Comparison of ENCODE assay signal across 1 cellular context in genomic region chr11:568306-569259, GRCh38.
A peak's percentile ranks its signal among the peaks of the same experiment; 100 is the strongest.
TF ChIP-seq lines count a peak whose summit lies in the region.

No MANE protein-coding gene starts in this region.

TF ChIP-seq in H1, 55 proteins besides CTCF, POLR2A, EP300 and RAD21:
- TF ChIP-seq ATF2 (IDR thresholded peaks at IDR 0.05; ENCODE audit: low read length) (no peak), MAFK (IDR thresholded peaks at IDR 0.05; ENCODE audit: low read depth, low read length) (no peak), ZNF274 (IDR thresholded peaks at IDR 0.05; ENCODE audit: borderline replicate concordance, extremely low read depth, low read length) (no peak), KDM1A (IDR thresholded peaks at IDR 0.05; ENCODE audit: borderline replicate concordance, low read length) (no peak), TEAD4 (IDR thresholded peaks at IDR 0.05; ENCODE audit: low read depth, low read length) (no peak), PHF8 (conservative IDR thresholded peaks at IDR 0.05; ENCODE audit: low read depth, low read length) (peak; percentile 59), CHD1 (IDR thresholded peaks at IDR 0.05; ENCODE audit: low read depth, low read length) (peak; percentile 69; the same call in 1 of the 2 replicates), RXRA (IDR thresholded peaks at IDR 0.05; ENCODE audit: insufficient read depth, low read depth, low read length) (no peak), KDM4A (IDR thresholded peaks at IDR 0.05; ENCODE audit: low read depth, low read length, severe bottlenecking) (peak; percentile 68), SP4 (IDR thresholded peaks at IDR 0.05; ENCODE audit: low read length) (no peak), TBP (IDR thresholded peaks at IDR 0.05; ENCODE audit: low read depth, low read length) (no peak), TCF12 (IDR thresholded peaks at IDR 0.05; ENCODE audit: low read depth, low read length) (no peak), CHD2 (IDR thresholded peaks at IDR 0.05; ENCODE audit: low read length) (no peak), JUND (IDR thresholded peaks at IDR 0.05; ENCODE audit: low read length) (peak; percentile 66; the same call in 1 of the 2 replicates), FOSL1 (IDR thresholded peaks at IDR 0.05; ENCODE audit: insufficient read depth, low read depth, low read length) (no peak), NANOG (IDR thresholded peaks at IDR 0.05; ENCODE audit: insufficient read depth, low read depth, low read length, poor library complexity, severe bottlenecking) (no peak), ATF3 (IDR thresholded peaks at IDR 0.05; ENCODE audit: insufficient read depth, low read depth, low read length) (no peak), SRF (IDR thresholded peaks at IDR 0.05; ENCODE audit: low read depth, low read length) (no peak), SP2 (IDR thresholded peaks at IDR 0.05; ENCODE audit: low read length) (no peak), USF2 (IDR thresholded peaks at IDR 0.05; ENCODE audit: low read length) (no peak), SP1 (IDR thresholded peaks at IDR 0.05; ENCODE audit: low read depth, low read length) (peak; percentile 63; the same call in 1 of the 2 replicates), CTBP2 (IDR thresholded peaks at IDR 0.05; ENCODE audit: borderline replicate concordance, insufficient read depth, insufficient read length, low read length) (no peak), SIRT6 (IDR thresholded peaks at IDR 0.05; ENCODE audit: low read length) (no peak), EGR1 (IDR thresholded peaks at IDR 0.05; ENCODE audit: borderline replicate concordance, low read depth, low read length) (no peak), BACH1 (IDR thresholded peaks at IDR 0.05; ENCODE audit: low read length) (peak; percentile 77), BCL11A (IDR thresholded peaks at IDR 0.05; ENCODE audit: low read depth in 2 of 2, low read length in 2 of 2) (no peak), HDAC2 (IDR thresholded peaks at IDR 0.05; ENCODE audit: borderline replicate concordance in 1 of 2, low read depth in 2 of 2, low read length in 2 of 2) (0 out of 4 replicates have a peak, but pooled peaks of 1 of the 2 experiments have one; percentile 72), RFX5 (IDR thresholded peaks at IDR 0.05; ENCODE audit: borderline replicate concordance, low read depth, low read length) (no peak), CREB1 (IDR thresholded peaks at IDR 0.05) (peak; percentile 74; the same call in 1 of the 2 replicates), E2F6 (IDR thresholded peaks at IDR 0.05) (no peak)
